ENCODE assay signal across 2 cellular contexts in genomic region chr4:8534129-8534528, GRCh38.
TF ChIP-seq lines count a peak whose summit lies in the region.

No MANE protein-coding gene starts in this region.

TF ChIP-seq in K562, 482 proteins besides CTCF, POLR2A, EP300 and RAD21 (continues in another document):
- TF ChIP-seq PRDM10 (IDR thresholded peaks at IDR 0.05; ENCODE audit: partially characterized antibody) = peak; percentile 33
- TF ChIP-seq MAZ (CRISPR knock-in tag; conservative IDR thresholded peaks at IDR 0.05 in 1 of 2, IDR thresholded peaks at IDR 0.05 in 1 of 2) = 0 out of 4 replicates have a peak, but pooled peaks of 1 of the 2 experiments have one; percentile 22
- no peak for TF ChIP-seq ILF3 (IDR thresholded peaks at IDR 0.05; ENCODE audit: borderline replicate concordance)
- no peak for TF ChIP-seq EWSR1 (IDR thresholded peaks at IDR 0.05; ENCODE audit: borderline replicate concordance, low read depth, partially characterized antibody)
- TF ChIP-seq NR2C1 (IDR thresholded peaks at IDR 0.05) = no peak
- TF ChIP-seq NR2C1 (tag; IDR thresholded peaks at IDR 0.05) = no peak
- TF ChIP-seq NRF1 (conservative IDR thresholded peaks at IDR 0.05 in 1 of 2, IDR thresholded peaks at IDR 0.05 in 1 of 2) = peak; percentile 35 to 38; a peak in 1 of 4 replicates
- TF ChIP-seq POLR2H (tag; IDR thresholded peaks at IDR 0.05; ENCODE audit: low read depth) = no peak
- TF ChIP-seq WHSC1 (IDR thresholded peaks at IDR 0.05; ENCODE audit: low read length) = no peak
- no peak for TF ChIP-seq HDAC8 (tag; IDR thresholded peaks at IDR 0.05)
- no peak for TF ChIP-seq ZNF12 (CRISPR knock-in tag; IDR thresholded peaks at IDR 0.05)
- no peak for TF ChIP-seq USF1 (CRISPR knock-in tag; IDR thresholded peaks at IDR 0.05)
- TF ChIP-seq PHB2 (IDR thresholded peaks at IDR 0.05; ENCODE audit: low read depth) = no peak
- TF ChIP-seq CEBPG (CRISPR knock-in tag; IDR thresholded peaks at IDR 0.05) = no peak
- no peak for TF ChIP-seq CEBPG (tag; conservative IDR thresholded peaks at IDR 0.05 in 1 of 2, IDR thresholded peaks at IDR 0.05 in 1 of 2)
- TF ChIP-seq ARID2 (IDR thresholded peaks at IDR 0.05) = no peak
- TF ChIP-seq RBM25 (IDR thresholded peaks at IDR 0.05; ENCODE audit: low read depth, low read length, severe bottlenecking) = no peak
- TF ChIP-seq L3MBTL2 (IDR thresholded peaks at IDR 0.05) = 0 out of 2 replicates have a peak, but pooled peaks have one; percentile 26
- no peak for TF ChIP-seq PCBP1 (IDR thresholded peaks at IDR 0.05; ENCODE audit: low read depth, low read length, poor library complexity, severe bottlenecking)
- TF ChIP-seq NR2C2 (CRISPR knock-in tag; IDR thresholded peaks at IDR 0.05) = no peak
- TF ChIP-seq NR2C2 (tag; IDR thresholded peaks at IDR 0.05) = no peak
- no peak for TF ChIP-seq MAFG (tag; conservative IDR thresholded peaks at IDR 0.05)
- TF ChIP-seq CREB3 (tag; conservative IDR thresholded peaks at IDR 0.05; ENCODE audit: low read depth) = no peak
- TF ChIP-seq MCM5 (IDR thresholded peaks at IDR 0.05; ENCODE audit: low read depth) = no peak
- TF ChIP-seq KHSRP (IDR thresholded peaks at IDR 0.05) = no peak

TF ChIP-seq in SK-N-SH treated with all-trans-retinoic acid at 6 μM for 48 hours, 23 proteins besides CTCF, POLR2A, EP300 and RAD21 (continued from another document):
- TF ChIP-seq, protein P1, sequence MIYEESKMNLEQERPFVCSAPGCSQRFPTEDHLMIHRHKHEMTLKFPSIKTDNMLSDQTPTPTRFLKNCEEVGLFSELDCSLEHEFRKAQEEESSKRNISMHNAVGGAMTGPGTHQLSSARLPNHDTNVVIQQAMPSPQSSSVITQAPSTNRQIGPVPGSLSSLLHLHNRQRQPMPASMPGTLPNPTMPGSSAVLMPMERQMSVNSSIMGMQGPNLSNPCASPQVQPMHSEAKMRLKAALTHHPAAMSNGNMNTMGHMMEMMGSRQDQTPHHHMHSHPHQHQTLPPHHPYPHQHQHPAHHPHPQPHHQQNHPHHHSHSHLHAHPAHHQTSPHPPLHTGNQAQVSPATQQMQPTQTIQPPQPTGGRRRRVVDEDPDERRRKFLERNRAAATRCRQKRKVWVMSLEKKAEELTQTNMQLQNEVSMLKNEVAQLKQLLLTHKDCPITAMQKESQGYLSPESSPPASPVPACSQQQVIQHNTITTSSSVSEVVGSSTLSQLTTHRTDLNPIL (CRISPR knock-in tag; IDR thresholded peaks at IDR 0.05; ENCODE audit: low read depth) = no peak
- no peak for TF ChIP-seq ARNTL (CRISPR knock-in tag; IDR thresholded peaks at IDR 0.05; ENCODE audit: borderline replicate concordance, low read depth)
- TF ChIP-seq, protein P2, sequence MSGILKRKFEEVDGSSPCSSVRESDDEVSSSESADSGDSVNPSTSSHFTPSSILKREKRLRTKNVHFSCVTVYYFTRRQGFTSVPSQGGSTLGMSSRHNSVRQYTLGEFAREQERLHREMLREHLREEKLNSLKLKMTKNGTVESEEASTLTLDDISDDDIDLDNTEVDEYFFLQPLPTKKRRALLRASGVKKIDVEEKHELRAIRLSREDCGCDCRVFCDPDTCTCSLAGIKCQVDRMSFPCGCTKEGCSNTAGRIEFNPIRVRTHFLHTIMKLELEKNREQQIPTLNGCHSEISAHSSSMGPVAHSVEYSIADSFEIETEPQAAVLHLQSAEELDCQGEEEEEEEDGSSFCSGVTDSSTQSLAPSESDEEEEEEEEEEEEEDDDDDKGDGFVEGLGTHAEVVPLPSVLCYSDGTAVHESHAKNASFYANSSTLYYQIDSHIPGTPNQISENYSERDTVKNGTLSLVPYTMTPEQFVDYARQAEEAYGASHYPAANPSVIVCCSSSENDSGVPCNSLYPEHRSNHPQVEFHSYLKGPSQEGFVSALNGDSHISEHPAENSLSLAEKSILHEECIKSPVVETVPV (CRISPR knock-in tag; IDR thresholded peaks at IDR 0.05) = no peak
- TF ChIP-seq, protein P3, sequence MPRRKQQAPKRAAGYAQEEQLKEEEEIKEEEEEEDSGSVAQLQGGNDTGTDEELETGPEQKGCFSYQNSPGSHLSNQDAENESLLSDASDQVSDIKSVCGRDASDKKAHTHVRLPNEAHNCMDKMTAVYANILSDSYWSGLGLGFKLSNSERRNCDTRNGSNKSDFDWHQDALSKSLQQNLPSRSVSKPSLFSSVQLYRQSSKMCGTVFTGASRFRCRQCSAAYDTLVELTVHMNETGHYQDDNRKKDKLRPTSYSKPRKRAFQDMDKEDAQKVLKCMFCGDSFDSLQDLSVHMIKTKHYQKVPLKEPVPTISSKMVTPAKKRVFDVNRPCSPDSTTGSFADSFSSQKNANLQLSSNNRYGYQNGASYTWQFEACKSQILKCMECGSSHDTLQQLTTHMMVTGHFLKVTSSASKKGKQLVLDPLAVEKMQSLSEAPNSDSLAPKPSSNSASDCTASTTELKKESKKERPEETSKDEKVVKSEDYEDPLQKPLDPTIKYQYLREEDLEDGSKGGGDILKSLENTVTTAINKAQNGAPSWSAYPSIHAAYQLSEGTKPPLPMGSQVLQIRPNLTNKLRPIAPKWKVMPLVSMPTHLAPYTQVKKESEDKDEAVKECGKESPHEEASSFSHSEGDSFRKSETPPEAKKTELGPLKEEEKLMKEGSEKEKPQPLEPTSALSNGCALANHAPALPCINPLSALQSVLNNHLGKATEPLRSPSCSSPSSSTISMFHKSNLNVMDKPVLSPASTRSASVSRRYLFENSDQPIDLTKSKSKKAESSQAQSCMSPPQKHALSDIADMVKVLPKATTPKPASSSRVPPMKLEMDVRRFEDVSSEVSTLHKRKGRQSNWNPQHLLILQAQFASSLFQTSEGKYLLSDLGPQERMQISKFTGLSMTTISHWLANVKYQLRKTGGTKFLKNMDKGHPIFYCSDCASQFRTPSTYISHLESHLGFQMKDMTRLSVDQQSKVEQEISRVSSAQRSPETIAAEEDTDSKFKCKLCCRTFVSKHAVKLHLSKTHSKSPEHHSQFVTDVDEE (CRISPR knock-in tag; IDR thresholded peaks at IDR 0.05) = no peak
- TF ChIP-seq PPARA (CRISPR knock-in tag; IDR thresholded peaks at IDR 0.05; ENCODE audit: borderline replicate concordance) = no peak
TF ChIP-seq in SK-N-SH treated with all-trans-retinoic acid at 6 μM for 48 hours: peak in this region for 0.
